In genomic region chr9:14993891-14994554, GRCh38 we compare ENCODE assay signal across 8 cellular contexts.
DNase-seq lines count a peak whose midpoint lies in the region; ATAC-seq and TF ChIP-seq lines count a peak whose summit lies in the region.

No MANE protein-coding gene starts in this region.

- no peak for TF ChIP-seq POLR2A in heart left ventricle (IDR thresholded peaks at IDR 0.05)
- TF ChIP-seq POLR2A in upper lobe of left lung (IDR thresholded peaks at IDR 0.05) = no peak

- H3K23ac ChIP-seq in mesenchymal stem cell (ENCODE audit: low read length in 2 of 2) = no peak overlapping the region

- peak overlapping the region; percentile 43 for H3K4me2 ChIP-seq in mesenchymal stem cell (ENCODE audit: low read length, poor library complexity, severe bottlenecking)

- H3K4ac ChIP-seq in mesenchymal stem cell (ENCODE audit: low read depth in 1 of 2, low read length in 2 of 2) = no peak overlapping the region

- WGBS in heart left ventricle, 4 donors = 61 to 70% (median 63%) methylated on average over 9 of the region's 9 CpGs
- WGBS in mesenchymal stem cell = 75% methylated on average over 7 of the region's 9 CpGs
- WGBS in upper lobe of left lung, 2 donors = 61 to 65% methylated on average over 9 of the region's 9 CpGs

- no peak overlapping the region for H2AFZ ChIP-seq in mesenchymal stem cell (ENCODE audit: low read depth, low read length)

- intact Hi-C loops in heart left ventricle (cut with DNase I) (no loop called here), left cardiac atrium (cut with DNase I) (no loop called here), ascending aorta (cut with DNase I) (loop anchor here (10.0 kb wide), 1 partner anchor 89 kb away; no protein-coding TSS in a partner anchor)

- H4K8ac ChIP-seq in mesenchymal stem cell (ENCODE audit: low read length) = peak overlapping the region; percentile 80

- no peaks in the 10 kb centered on the region for H3K27me3 ChIP-seq in heart left ventricle
- no peaks in the 10 kb centered on the region for H3K27me3 ChIP-seq in ascending aorta
- H3K27me3 ChIP-seq in mesenchymal stem cell (ENCODE audit: control insufficient read depth in 1 of 2, insufficient read depth in 1 of 2, low read length in 2 of 2) = no peaks in the 10 kb centered on the region
- H3K27me3 ChIP-seq in upper lobe of left lung = no peaks in the 10 kb centered on the region

- H3K9me3 ChIP-seq in heart left ventricle = no peaks in the 10 kb centered on the region
- no peaks in the 10 kb centered on the region for H3K9me3 ChIP-seq in ascending aorta
- H3K9me3 ChIP-seq in mesenchymal stem cell (ENCODE audit: control insufficient read depth, low read length) = no peaks in the 10 kb centered on the region
- H3K9me3 ChIP-seq in upper lobe of left lung = no peaks in the 10 kb centered on the region

- H3K4me3 ChIP-seq in heart left ventricle (peak overlapping the region; percentile 34 to 77 (median 61)), ascending aorta (peak overlapping the region; percentile 51 to 65), mesenchymal stem cell (ENCODE audit: insufficient read depth in 1 of 2, low read depth in 1 of 2, low read length in 2 of 2) (peak overlapping the region in 1 of 2 experiments; percentile 90), upper lobe of left lung (peak overlapping the region in 3 of 4 donors; percentile 40 to 66 (median 65))

- H3K27ac ChIP-seq in heart left ventricle (peak overlapping the region in 7 of 12 donors; percentile 41 to 70 (median 52)), ascending aorta (no peak overlapping the region), mesenchymal stem cell (ENCODE audit: low read length, poor library complexity, severe bottlenecking) (no peak overlapping the region), upper lobe of left lung (no peak overlapping the region)

- H2AK5ac ChIP-seq in mesenchymal stem cell (ENCODE audit: low read length, severe bottlenecking) = no peak overlapping the region

- H3K79me1 ChIP-seq in mesenchymal stem cell (replicated peaks; ENCODE audit: low read length, poor library complexity, severe bottlenecking) = no peaks in the 10 kb centered on the region

- H3K36me3 ChIP-seq in heart left ventricle (no peaks in the 10 kb centered on the region), ascending aorta (no peaks in the 10 kb centered on the region), mesenchymal stem cell (ENCODE audit: control insufficient read depth in 1 of 2, insufficient read depth in 2 of 2, low read depth in 1 of 2, low read length in 2 of 2) (no peaks in the 10 kb centered on the region), upper lobe of left lung (no peaks in the 10 kb centered on the region)

- H3K9ac ChIP-seq in mesenchymal stem cell (ENCODE audit: low read length) = peak overlapping the region; percentile 95

- H3K14ac ChIP-seq in mesenchymal stem cell (ENCODE audit: low read length in 2 of 2) = no peak overlapping the region

- no peak overlapping the region for H2BK12ac ChIP-seq in mesenchymal stem cell (ENCODE audit: low read length in 2 of 2)

- TF ChIP-seq CTCF in heart left ventricle (IDR thresholded peaks at IDR 0.05) = no peak
- TF ChIP-seq CTCF in ascending aorta (IDR thresholded peaks at IDR 0.05) = no peak
- no peak for TF ChIP-seq CTCF in upper lobe of left lung (IDR thresholded peaks at IDR 0.05)

- H2BK120ac ChIP-seq in mesenchymal stem cell (ENCODE audit: low read depth, low read length) = no peak overlapping the region

- no peak overlapping the region for H4K91ac ChIP-seq in mesenchymal stem cell (ENCODE audit: low read length)

- H2BK5ac ChIP-seq in mesenchymal stem cell (ENCODE audit: low read depth, low read length, poor library complexity, severe bottlenecking) = no peak overlapping the region

- no peak for ATAC-seq in heart left ventricle
- ATAC-seq in left cardiac atrium = no peak
- ATAC-seq in upper lobe of left lung (ENCODE audit: low FRiP score in 2 of 2) = no peak

- TF ChIP-seq EP300 in upper lobe of left lung (IDR thresholded peaks at IDR 0.05) = no peak

- H3K4me1 ChIP-seq in heart left ventricle = peaks cover 0 to 22% (median 0%) of the 10 kb centered on the region in 12 donors
- H3K4me1 ChIP-seq in ascending aorta = no peaks in the 10 kb centered on the region
- H3K4me1 ChIP-seq in mesenchymal stem cell (ENCODE audit: control insufficient read depth, insufficient read depth, low read depth, low read length) = no peaks in the 10 kb centered on the region
- peaks cover 3 to 13% (median 9%) of the 10 kb centered on the region in 4 donors for H3K4me1 ChIP-seq in upper lobe of left lung

- H2BK15ac ChIP-seq in mesenchymal stem cell (ENCODE audit: low read depth, poor library complexity, severe bottlenecking) = no peak overlapping the region

- peak overlapping the region; percentile 7 to 39 for H3K18ac ChIP-seq in mesenchymal stem cell (ENCODE audit: low read depth in 1 of 2, low read length in 2 of 2)

- DNase-seq in heart left ventricle (no peak), left cardiac atrium (no peak), ascending aorta (ENCODE audit: low spot score in 2 of 2) (no peak), mesenchymal stem cell (no peak), upper lobe of left lung (no peak), H4 (ENCODE audit: low spot score) (no peak), DMS 273 treated with DMSO at 0.1 percent for 48 hours (lab: John Stamatoyannopoulos, UW) (no peak), germinal center (ENCODE audit: low spot score) (no peak)

Comparison
In these comparisons a context has a peak if more than half of its experiments do, and no peak if none do; other contexts are left out.
1. H3K27ac ChIP-seq: peak in heart left ventricle (7 of 12); none in ascending aorta (0 of 2), mesenchymal stem cell (single experiment) and upper lobe of left lung (0 of 4).